Comparison of ENCODE assay signal across 1 cellular context in the genomic region with DNA sequence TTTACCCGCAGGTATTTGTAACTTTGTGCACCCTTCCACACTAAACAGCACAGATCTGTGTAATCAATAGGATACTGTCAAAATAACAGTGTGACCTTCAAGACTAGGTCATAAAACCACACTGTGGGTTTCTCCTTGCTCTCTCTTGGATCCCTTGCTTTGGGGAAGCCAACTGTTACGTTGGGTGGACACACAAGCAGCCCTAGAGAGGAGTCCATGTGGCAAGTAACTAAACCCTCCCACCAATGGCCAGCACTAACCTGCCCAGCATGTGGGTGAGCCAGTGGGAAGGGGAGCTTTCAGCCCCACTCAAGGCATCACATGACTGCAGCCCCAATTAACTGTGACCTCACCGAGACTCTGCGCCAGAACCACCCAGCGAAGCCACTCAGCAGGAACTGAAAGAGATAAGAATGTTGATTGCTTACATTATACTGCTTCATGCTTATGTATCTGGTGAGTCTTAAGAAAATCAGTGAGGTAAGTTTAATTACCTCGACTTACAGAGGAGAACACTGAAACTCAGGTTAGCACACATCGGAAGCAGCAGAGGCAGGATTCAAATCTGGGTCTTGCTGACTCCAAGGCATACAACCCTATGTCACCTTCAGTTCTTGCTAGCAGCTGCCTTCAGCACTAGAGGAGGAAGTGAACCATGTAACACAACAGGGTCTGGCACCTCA.
TF ChIP-seq lines count a peak whose summit lies in the region.

No MANE protein-coding gene starts in this region.

TF ChIP-seq in HEK293, 187 proteins besides CTCF, POLR2A, EP300 and RAD21 (continued from another document and continues in another):
- TF ChIP-seq, protein P1, sequence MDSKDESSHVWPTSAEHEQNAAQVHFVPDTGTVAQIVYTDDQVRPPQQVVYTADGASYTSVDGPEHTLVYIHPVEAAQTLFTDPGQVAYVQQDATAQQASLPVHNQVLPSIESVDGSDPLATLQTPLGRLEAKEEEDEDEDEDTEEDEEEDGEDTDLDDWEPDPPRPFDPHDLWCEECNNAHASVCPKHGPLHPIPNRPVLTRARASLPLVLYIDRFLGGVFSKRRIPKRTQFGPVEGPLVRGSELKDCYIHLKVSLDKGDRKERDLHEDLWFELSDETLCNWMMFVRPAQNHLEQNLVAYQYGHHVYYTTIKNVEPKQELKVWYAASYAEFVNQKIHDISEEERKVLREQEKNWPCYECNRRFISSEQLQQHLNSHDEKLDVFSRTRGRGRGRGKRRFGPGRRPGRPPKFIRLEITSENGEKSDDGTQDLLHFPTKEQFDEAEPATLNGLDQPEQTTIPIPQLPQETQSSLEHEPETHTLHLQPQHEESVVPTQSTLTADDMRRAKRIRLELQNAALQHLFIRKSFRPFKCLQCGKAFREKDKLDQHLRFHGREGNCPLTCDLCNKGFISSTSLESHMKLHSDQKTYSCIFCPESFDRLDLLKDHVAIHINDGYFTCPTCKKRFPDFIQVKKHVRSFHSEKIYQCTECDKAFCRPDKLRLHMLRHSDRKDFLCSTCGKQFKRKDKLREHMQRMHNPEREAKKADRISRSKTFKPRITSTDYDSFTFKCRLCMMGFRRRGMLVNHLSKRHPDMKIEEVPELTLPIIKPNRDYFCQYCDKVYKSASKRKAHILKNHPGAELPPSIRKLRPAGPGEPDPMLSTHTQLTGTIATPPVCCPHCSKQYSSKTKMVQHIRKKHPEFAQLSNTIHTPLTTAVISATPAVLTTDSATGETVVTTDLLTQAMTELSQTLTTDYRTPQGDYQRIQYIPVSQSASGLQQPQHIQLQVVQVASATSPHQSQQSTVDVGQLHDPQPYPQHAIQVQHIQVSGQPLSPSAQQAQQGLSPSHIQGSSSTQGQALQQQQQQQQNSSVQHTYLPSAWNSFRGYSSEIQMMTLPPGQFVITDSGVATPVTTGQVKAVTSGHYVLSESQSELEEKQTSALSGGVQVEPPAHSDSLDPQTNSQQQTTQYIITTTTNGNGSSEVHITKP (tag by site-specific recombination; IDR thresholded peaks at IDR 0.05) = peak; percentile 82
- TF ChIP-seq ZNF571 (tag by site-specific recombination; IDR thresholded peaks at IDR 0.05) (no peak), ZNF561 (tag by site-specific recombination; IDR thresholded peaks at IDR 0.05; ENCODE audit: borderline replicate concordance) (peak; percentile 56; the same call in 1 of the 2 replicates), ZNF701 (tag by site-specific recombination; IDR thresholded peaks at IDR 0.05) (no peak), ZNF146 (tag by site-specific recombination; IDR thresholded peaks at IDR 0.05) (no peak), OVOL3 (tag by site-specific recombination; IDR thresholded peaks at IDR 0.05) (no peak), ZNF660 (tag by site-specific recombination; IDR thresholded peaks at IDR 0.05) (peak; percentile 73; the same call in 1 of the 2 replicates), ZNF747 (tag by site-specific recombination; IDR thresholded peaks at IDR 0.05) (no peak), SP2 (tag by site-specific recombination; IDR thresholded peaks at IDR 0.05) (peak; percentile 45), TRIM28 (IDR thresholded peaks at IDR 0.05; ENCODE audit: borderline replicate concordance, low read length) (peak; percentile 94), ZBTB17 (tag by site-specific recombination; IDR thresholded peaks at IDR 0.05) (peak; percentile 68), KLF1 (tag by site-specific recombination; IDR thresholded peaks at IDR 0.05) (no peak), ZNF2 (tag by site-specific recombination; IDR thresholded peaks at IDR 0.05) (peak; percentile 19; the same call in 1 of the 2 replicates), OSR2 (tag by site-specific recombination; IDR thresholded peaks at IDR 0.05) (peak; percentile 42), ZNF548 (tag by site-specific recombination; IDR thresholded peaks at IDR 0.05) (no peak), ZNF157 (tag by site-specific recombination; IDR thresholded peaks at IDR 0.05) (no peak), ZNF529 (tag by site-specific recombination; IDR thresholded peaks at IDR 0.05; ENCODE audit: insufficient replicate concordance) (no peak), ZNF488 (tag by site-specific recombination; IDR thresholded peaks at IDR 0.05) (no peak), ZNF692 (tag by site-specific recombination; IDR thresholded peaks at IDR 0.05) (peak; percentile 73; the same call in 1 of the 2 replicates), ZNF785 (tag by site-specific recombination; IDR thresholded peaks at IDR 0.05) (no peak), ZNF704 (tag by site-specific recombination; IDR thresholded peaks at IDR 0.05) (no peak), ZNF10 (tag by site-specific recombination; IDR thresholded peaks at IDR 0.05) (peak; percentile 55; the same call in 1 of the 2 replicates), ZBTB10 (tag by site-specific recombination; IDR thresholded peaks at IDR 0.05) (peak; percentile 40; the same call in 1 of the 2 replicates), MZF1 (tag by site-specific recombination; IDR thresholded peaks at IDR 0.05; ENCODE audit: borderline replicate concordance) (peak; percentile 82), ZFP3 (tag by site-specific recombination; IDR thresholded peaks at IDR 0.05; ENCODE audit: low read depth) (no peak), ZNF558 (tag by site-specific recombination; IDR thresholded peaks at IDR 0.05) (peak; percentile 74; the same call in 1 of the 2 replicates), ZNF777 (tag by site-specific recombination; IDR thresholded peaks at IDR 0.05; ENCODE audit: borderline replicate concordance) (no peak), ZFP41 (tag by site-specific recombination; IDR thresholded peaks at IDR 0.05; ENCODE audit: borderline replicate concordance) (no peak), ZNF155 (tag by site-specific recombination; IDR thresholded peaks at IDR 0.05) (no peak)
- TF ChIP-seq, protein P2, sequence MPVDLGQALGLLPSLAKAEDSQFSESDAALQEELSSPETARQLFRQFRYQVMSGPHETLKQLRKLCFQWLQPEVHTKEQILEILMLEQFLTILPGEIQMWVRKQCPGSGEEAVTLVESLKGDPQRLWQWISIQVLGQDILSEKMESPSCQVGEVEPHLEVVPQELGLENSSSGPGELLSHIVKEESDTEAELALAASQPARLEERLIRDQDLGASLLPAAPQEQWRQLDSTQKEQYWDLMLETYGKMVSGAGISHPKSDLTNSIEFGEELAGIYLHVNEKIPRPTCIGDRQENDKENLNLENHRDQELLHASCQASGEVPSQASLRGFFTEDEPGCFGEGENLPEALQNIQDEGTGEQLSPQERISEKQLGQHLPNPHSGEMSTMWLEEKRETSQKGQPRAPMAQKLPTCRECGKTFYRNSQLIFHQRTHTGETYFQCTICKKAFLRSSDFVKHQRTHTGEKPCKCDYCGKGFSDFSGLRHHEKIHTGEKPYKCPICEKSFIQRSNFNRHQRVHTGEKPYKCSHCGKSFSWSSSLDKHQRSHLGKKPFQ (tag by site-specific recombination; IDR thresholded peaks at IDR 0.05) = peak; percentile 52
- TF ChIP-seq, protein P3, sequence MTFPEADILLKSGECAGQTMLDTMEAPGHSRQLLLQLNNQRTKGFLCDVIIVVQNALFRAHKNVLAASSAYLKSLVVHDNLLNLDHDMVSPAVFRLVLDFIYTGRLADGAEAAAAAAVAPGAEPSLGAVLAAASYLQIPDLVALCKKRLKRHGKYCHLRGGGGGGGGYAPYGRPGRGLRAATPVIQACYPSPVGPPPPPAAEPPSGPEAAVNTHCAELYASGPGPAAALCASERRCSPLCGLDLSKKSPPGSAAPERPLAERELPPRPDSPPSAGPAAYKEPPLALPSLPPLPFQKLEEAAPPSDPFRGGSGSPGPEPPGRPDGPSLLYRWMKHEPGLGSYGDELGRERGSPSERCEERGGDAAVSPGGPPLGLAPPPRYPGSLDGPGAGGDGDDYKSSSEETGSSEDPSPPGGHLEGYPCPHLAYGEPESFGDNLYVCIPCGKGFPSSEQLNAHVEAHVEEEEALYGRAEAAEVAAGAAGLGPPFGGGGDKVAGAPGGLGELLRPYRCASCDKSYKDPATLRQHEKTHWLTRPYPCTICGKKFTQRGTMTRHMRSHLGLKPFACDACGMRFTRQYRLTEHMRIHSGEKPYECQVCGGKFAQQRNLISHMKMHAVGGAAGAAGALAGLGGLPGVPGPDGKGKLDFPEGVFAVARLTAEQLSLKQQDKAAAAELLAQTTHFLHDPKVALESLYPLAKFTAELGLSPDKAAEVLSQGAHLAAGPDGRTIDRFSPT (tag by site-specific recombination; IDR thresholded peaks at IDR 0.05) = peak; percentile 71; the same call in 1 of the 2 replicates
- TF ChIP-seq, protein P4, sequence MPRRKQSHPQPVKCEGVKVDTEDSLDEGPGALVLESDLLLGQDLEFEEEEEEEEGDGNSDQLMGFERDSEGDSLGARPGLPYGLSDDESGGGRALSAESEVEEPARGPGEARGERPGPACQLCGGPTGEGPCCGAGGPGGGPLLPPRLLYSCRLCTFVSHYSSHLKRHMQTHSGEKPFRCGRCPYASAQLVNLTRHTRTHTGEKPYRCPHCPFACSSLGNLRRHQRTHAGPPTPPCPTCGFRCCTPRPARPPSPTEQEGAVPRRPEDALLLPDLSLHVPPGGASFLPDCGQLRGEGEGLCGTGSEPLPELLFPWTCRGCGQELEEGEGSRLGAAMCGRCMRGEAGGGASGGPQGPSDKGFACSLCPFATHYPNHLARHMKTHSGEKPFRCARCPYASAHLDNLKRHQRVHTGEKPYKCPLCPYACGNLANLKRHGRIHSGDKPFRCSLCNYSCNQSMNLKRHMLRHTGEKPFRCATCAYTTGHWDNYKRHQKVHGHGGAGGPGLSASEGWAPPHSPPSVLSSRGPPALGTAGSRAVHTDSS (tag by site-specific recombination; IDR thresholded peaks at IDR 0.05) = no peak
- TF ChIP-seq, protein P5, sequence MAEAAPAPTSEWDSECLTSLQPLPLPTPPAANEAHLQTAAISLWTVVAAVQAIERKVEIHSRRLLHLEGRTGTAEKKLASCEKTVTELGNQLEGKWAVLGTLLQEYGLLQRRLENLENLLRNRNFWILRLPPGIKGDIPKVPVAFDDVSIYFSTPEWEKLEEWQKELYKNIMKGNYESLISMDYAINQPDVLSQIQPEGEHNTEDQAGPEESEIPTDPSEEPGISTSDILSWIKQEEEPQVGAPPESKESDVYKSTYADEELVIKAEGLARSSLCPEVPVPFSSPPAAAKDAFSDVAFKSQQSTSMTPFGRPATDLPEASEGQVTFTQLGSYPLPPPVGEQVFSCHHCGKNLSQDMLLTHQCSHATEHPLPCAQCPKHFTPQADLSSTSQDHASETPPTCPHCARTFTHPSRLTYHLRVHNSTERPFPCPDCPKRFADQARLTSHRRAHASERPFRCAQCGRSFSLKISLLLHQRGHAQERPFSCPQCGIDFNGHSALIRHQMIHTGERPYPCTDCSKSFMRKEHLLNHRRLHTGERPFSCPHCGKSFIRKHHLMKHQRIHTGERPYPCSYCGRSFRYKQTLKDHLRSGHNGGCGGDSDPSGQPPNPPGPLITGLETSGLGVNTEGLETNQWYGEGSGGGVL (tag by site-specific recombination; IDR thresholded peaks at IDR 0.05) = peak; percentile 39; the same call in 1 of the 2 replicates
- TF ChIP-seq, protein P6, sequence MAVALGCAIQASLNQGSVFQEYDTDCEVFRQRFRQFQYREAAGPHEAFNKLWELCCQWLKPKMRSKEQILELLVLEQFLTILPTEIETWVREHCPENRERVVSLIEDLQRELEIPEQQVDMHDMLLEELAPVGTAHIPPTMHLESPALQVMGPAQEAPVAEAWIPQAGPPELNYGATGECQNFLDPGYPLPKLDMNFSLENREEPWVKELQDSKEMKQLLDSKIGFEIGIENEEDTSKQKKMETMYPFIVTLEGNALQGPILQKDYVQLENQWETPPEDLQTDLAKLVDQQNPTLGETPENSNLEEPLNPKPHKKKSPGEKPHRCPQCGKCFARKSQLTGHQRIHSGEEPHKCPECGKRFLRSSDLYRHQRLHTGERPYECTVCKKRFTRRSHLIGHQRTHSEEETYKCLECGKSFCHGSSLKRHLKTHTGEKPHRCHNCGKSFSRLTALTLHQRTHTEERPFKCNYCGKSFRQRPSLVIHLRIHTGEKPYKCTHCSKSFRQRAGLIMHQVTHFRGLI (tag by site-specific recombination; IDR thresholded peaks at IDR 0.05) = peak; percentile 38; the same call in 1 of the 2 replicates
